In genomic region chr3:138070006-138070405, GRCh38 we compare ENCODE assay signal across 24 cellular contexts. TPM values are rescaled to one million over a fixed set of nuclear protein-coding genes. Genes with fewer than 3 reads are reported as not detected.
A peak's percentile ranks its signal among the peaks of the same experiment; 100 is the strongest.
DNase-seq lines count a peak whose midpoint lies in the region; ATAC-seq and TF ChIP-seq lines count a peak whose summit lies in the region.
"Had no signal": no experiment of that assay in that cellular context is flagged by ENCODE, and none has a peak within 500 bp of the region (broad histone marks: within the 10 kb centered on the region; RNA-seq: fewer than 3 reads in every experiment).

No MANE protein-coding gene starts in this region.

- H3K79me2 ChIP-seq in PC-3 (ENCODE audit: low read length) = no peaks in the 10 kb centered on the region

- no peak overlapping the region for H3K4me2 ChIP-seq in PC-3 (ENCODE audit: low read length)
- H3K4me2 ChIP-seq: GM23338, KMS-11 had no signal

- intact Hi-C loops in PC-3 (cut with micrococcal nuclease) (no loop called here), stomach (cut with DNase I; ENCODE audit: low total_unique reads) (loop anchor here (5.0 kb wide), 1 partner anchor 182 kb away; no protein-coding TSS in a partner anchor)

- no peaks in the 10 kb centered on the region for H3K4me1 ChIP-seq in PC-3 (ENCODE audit: insufficient read depth, low read length)
- peaks cover 0 to 3% (median 0%) of the 10 kb centered on the region in 4 donors for H3K4me1 ChIP-seq in stomach
- no peaks in the 10 kb centered on the region for H3K4me1 ChIP-seq in tibial nerve

- WGBS in stomach, 5 donors = 49 to 69% (median 58%) methylated on average over 4 of the region's 4 CpGs
- WGBS in tibial nerve, 2 donors = 80 to 81% methylated on average over 4 of the region's 4 CpGs

- TF ChIP-seq POLR2A in stomach (IDR thresholded peaks at IDR 0.05) (no peak), tibial nerve (IDR thresholded peaks at IDR 0.05) (no peak)

- TF ChIP-seq EP300 in stomach (IDR thresholded peaks at IDR 0.05) (no peak), tibial nerve (IDR thresholded peaks at IDR 0.05) (no peak)

- no peak for TF ChIP-seq CTCF in PC-3 (conservative IDR thresholded peaks at IDR 0.05; ENCODE audit: low read depth, low read length)
- no peak for TF ChIP-seq CTCF in stomach (IDR thresholded peaks at IDR 0.05)
- TF ChIP-seq CTCF in tibial nerve (IDR thresholded peaks at IDR 0.05) = no peak

- BruUV-seq in PC-3 (replicated peaks; lab: Mats Ljungman, UMichigan) = no TSS peak

- CTCF ChIA-PET in PC-3 (lab: Charles Lee) = interaction anchor here (0.6 to 1.3 kb wide), 2 partner anchors 46 to 49 kb away, joined by 3 to 4 read pairs; partner anchors contain the start of gene DZIP1L

- no peaks in the 10 kb centered on the region for H3K9me2 ChIP-seq in PC-3 (replicated peaks; ENCODE audit: low read length)

- H3K9ac ChIP-seq in PC-3 (ENCODE audit: low read length) = no peak overlapping the region
- H3K9ac ChIP-seq: KMS-11 had no signal

- no peak overlapping the region for H2AFZ ChIP-seq in PC-3 (ENCODE audit: low read length)
- H2AFZ ChIP-seq: GM23338 had no signal

- H3K9me3 ChIP-seq in PC-3 (ENCODE audit: low read length) (no peaks in the 10 kb centered on the region), stomach (no peaks in the 10 kb centered on the region), tibial nerve (peaks cover 0 to 10% (median 0%) of the 10 kb centered on the region in 4 donors)
- H3K9me3 ChIP-seq: SJSA1 had no signal

- peak; percentile 23 for DNase-seq in NCI-H2107 treated with DMSO at 0.1 percent for 48 hours (lab: John Stamatoyannopoulos, UW; ENCODE audit: unreplicated experiment)
- no peak for DNase-seq in NCI-H2107 (lab: John Stamatoyannopoulos, UW)
- DNase-seq in COR-L47 (lab: John Stamatoyannopoulos, UW) = peak; percentile 22
- peak; percentile 77 for DNase-seq in NCI-H1105 (lab: John Stamatoyannopoulos, UW)
- peak; percentile 7 for DNase-seq in PC-3
- DNase-seq in stomach = no peak
- no peak for DNase-seq in tibial nerve (ENCODE audit: low spot score in 2 of 2)
- DNase-seq: DMS153, H9, NCI-H1048, NCI-H1436, NCI-H187, NCI-H226, NCI-H524, NCI-H774, Right ventricle myocardium superior, RPMI8226, T-helper 2 cell had no signal

- H3K27ac ChIP-seq in PC-3 (ENCODE audit: low read length) (no peak overlapping the region), stomach (no peak overlapping the region), tibial nerve (no peak overlapping the region)
- H3K27ac ChIP-seq: HL-60, KMS-11, SJSA1 had no signal

- H3K27me3 ChIP-seq in PC-3 (ENCODE audit: low read length) (no peaks in the 10 kb centered on the region), stomach (no peaks in the 10 kb centered on the region), tibial nerve (no peaks in the 10 kb centered on the region)
- H3K27me3 ChIP-seq: SJSA1 had no signal

- H3K4me3 ChIP-seq in PC-3 (ENCODE audit: low read length) = no peak overlapping the region
- no peak overlapping the region for H3K4me3 ChIP-seq in stomach
- H3K4me3 ChIP-seq in tibial nerve = no peak overlapping the region
- H3K4me3 ChIP-seq: GM23338, SJSA1 had no signal

- H3K36me3 ChIP-seq in PC-3 (ENCODE audit: low read depth, low read length) (no peaks in the 10 kb centered on the region), stomach (peaks cover 16 to 77% (median 53%) of the 10 kb centered on the region in 4 donors), tibial nerve (peaks cover 0 to 84% (median 0%) of the 10 kb centered on the region in 3 donors)

- H3F3A ChIP-seq in PC-3 (ENCODE audit: low read length, unreplicated experiment) = no peaks in the 10 kb centered on the region

- ATAC-seq in PC-3 (no peak), GM21825 (IDR thresholded peaks at IDR 0.05; ENCODE audit: unreplicated experiment) (no peak)
- ATAC-seq: GM23338 had no signal

- POLR2A ChIA-PET in PC-3 (lab: Charles Lee; ENCODE audit: unreplicated experiment) = no interaction called here

- H4K20me1 ChIP-seq in PC-3 (ENCODE audit: low read length) = no peaks in the 10 kb centered on the region

RNA-seq across cellular contexts. Expression of gene DZIP1L, which starts 45.4 kb away (rescaled TPM):
- total RNA-seq in PC-3 (2014; rRNA removed) (3.8 and 4.9 TPM in 2 replicates), stomach (10 to 100 TPM in 3 of 5 donors, 1 to 10 TPM in 1, under 1 TPM in 1; 0.29 to 41.9 (median 16.1) TPM), tibial nerve (10 to 100 TPM; 40.2 to 64.5 (median 42.8) TPM)
- polyA plus RNA-seq in stomach = 1 to 10 TPM in 2 of 3 donors, under 1 TPM in 1; 0.61 to 3.1 (median 2.7) TPM
- polyA plus RNA-seq: IgD-negative memory B cell had no signal

Comparison
In these comparisons a context has a peak if more than half of its experiments do, and no peak if none do; other contexts are left out.
1. DNase-seq: peak in NCI-H2107 treated with DMSO at 0.1 percent for 48 hours (single experiment), COR-L47 (single experiment), NCI-H1105 (single experiment) and PC-3 (single experiment); none in NCI-H2107 (single experiment), stomach (single experiment) and tibial nerve (0 of 2).